Comparison of ENCODE assay signal across 17 cellular contexts in genomic region chr7:158766570-158767281, GRCh38.
DNase-seq lines count a peak whose midpoint lies in the region; ATAC-seq, FAIRE-seq and TF ChIP-seq lines count a peak whose summit lies in the region.
"Had no signal": no experiment of that assay in that cellular context is flagged by ENCODE, and none has a peak within 500 bp of the region (broad histone marks: within the 10 kb centered on the region; RNA-seq: fewer than 3 reads in every experiment).

No MANE protein-coding gene starts in this region.

- no peak for TF ChIP-seq RAD21 in HepG2 (CRISPR knock-in tag; IDR thresholded peaks at IDR 0.05)

- BruUV-seq in HepG2 (replicated peaks; lab: Mats Ljungman, UMichigan) = no TSS peak

- H3K9ac ChIP-seq in HepG2 (ENCODE audit: insufficient read depth, low read depth, low read length) = no peak overlapping the region

- no peak for FAIRE-seq in HepG2 (lab: Jason Lieb, UNC)
- FAIRE-seq: bronchial epithelial cell had no signal

- H3K27me3 ChIP-seq in HepG2 (ENCODE audit: control insufficient read depth in 1 of 2, insufficient read depth in 2 of 2, low read length in 2 of 2) (no peaks in the 10 kb centered on the region), right lobe of liver (no peaks in the 10 kb centered on the region), prostate gland (replicated peaks; ENCODE audit: insufficient read depth) (no peaks in the 10 kb centered on the region)
- H3K27me3 ChIP-seq: left lung, right atrium auricular region had no signal

- no peak for TF ChIP-seq EP300 in HepG2 (IDR thresholded peaks at IDR 0.05; ENCODE audit: low read depth in 2 of 2, low read length in 2 of 2)
- TF ChIP-seq EP300 in HepG2 (CRISPR knock-in tag; IDR thresholded peaks at IDR 0.05; ENCODE audit: borderline replicate concordance) = no peak

- no peaks in the 10 kb centered on the region for H4K20me1 ChIP-seq in HepG2 (ENCODE audit: insufficient read depth, low read length)

- in situ Hi-C loops in HepG2 (cut with HindIII; ENCODE audit: extremely low pct_ligation_motif_present, low pct_unique_long_range_greater_than_20kb) = no loop called here

- peaks cover 70% of the 10 kb centered on the region for H3K36me3 Mint-ChIP-seq in activated T-helper 17 cell treated with anti-CD3 and anti-CD28 coated beads, Interleukin-2, amount 50 U/mL, for 72 hours (ENCODE audit: low read depth)

- intact Hi-C loops in HepG2 (cut with micrococcal nuclease; ENCODE audit: unreplicated experiment) (loop anchor here (10.0 kb wide), 1 partner anchor 272 kb away; no protein-coding TSS in a partner anchor), right lobe of liver (cut with DNase I) (no loop called here), prostate gland (cut with DNase I) (no loop called here)

- H3K27me3 Mint-ChIP-seq in activated T-helper 17 cell treated with anti-CD3 and anti-CD28 coated beads, Interleukin-2, amount 50 U/mL, for 72 hours = no peaks in the 10 kb centered on the region

- H3K9me3 Mint-ChIP-seq in activated T-helper 17 cell treated with anti-CD3 and anti-CD28 coated beads, Interleukin-2, amount 50 U/mL, for 72 hours = no peaks in the 10 kb centered on the region
- H3K9me3 Mint-ChIP-seq: T-helper 1 cell treated with Interleukin-12 subunit alpha and Interleukin-12 subunit beta and Interleukin-4 antibody, amounts not matched to agents 30 μg/mL and 1 μg/mL, for 36 hours had no signal

- H3K4me1 ChIP-seq in HepG2 (ENCODE audit: insufficient read depth, low read length) (peaks cover 8% of the 10 kb centered on the region; the same call in 1 of the 2 replicates), right lobe of liver (no peaks in the 10 kb centered on the region), prostate gland (replicated peaks) (no peaks in the 10 kb centered on the region)
- H3K4me1 ChIP-seq: left lung had no signal

- DNase-seq in HepG2 (ENCODE audit: low spot score) (no peak), right lobe of liver (no peak), AG08395 (ENCODE audit: low spot score) (no peak), NCI-H2081 (lab: John Stamatoyannopoulos, UW) (no peak), prostate gland (ENCODE audit: low spot score) (no peak), GM20000 (ENCODE audit: low spot score) (no peak)
- DNase-seq: activated CD4-positive, CD25-positive, alpha-beta regulatory T cell; left lung; NCI-H187; NCI-H446 treated with DMSO at 0.1 percent for 48 hours; Right ventricle myocardium superior had no signal

- H3K4me2 ChIP-seq in HepG2 (ENCODE audit: low read depth, low read length) = no peak overlapping the region

- H2AFZ ChIP-seq in HepG2 (ENCODE audit: low read length) = no peak overlapping the region

- POLR2A ChIA-PET in HepG2 (lab: Yijun Ruan, JAX) = no interaction called here

- peaks cover 10% of the 10 kb centered on the region for H3K4me1 Mint-ChIP-seq in activated T-helper 17 cell treated with anti-CD3 and anti-CD28 coated beads, Interleukin-2, amount 50 U/mL, for 72 hours

- ATAC-seq in HepG2 (no peak), right lobe of liver (no peak), HG02678 (IDR thresholded peaks at IDR 0.05; ENCODE audit: unreplicated experiment) (peak; percentile 71)
- peak; percentile 58 for ATAC-seq in activated T-helper 17 cell treated with anti-CD3 and anti-CD28 coated beads, Interleukin-2, amount 50 U/mL, for 72 hours (replicated peaks)
- ATAC-seq: esophagus mucosa, left lung had no signal

- 82% methylated on average over 6 of the region's 6 CpGs for WGBS in HepG2 (ENCODE audit: low lambda C conversion rate)
- WGBS in right lobe of liver (ENCODE audit: insufficient coverage, low coverage, low lambda C conversion rate, missing lambda C conversion rate) = 77% methylated on average over 6 of the region's 6 CpGs
- 87% methylated on average over 6 of the region's 6 CpGs for WGBS in prostate gland

- H3K4me3 ChIP-seq in HepG2 (replicated peaks in 1 of 3; ENCODE audit: insufficient read depth in 1 of 3, low read depth in 2 of 3, low read length in 3 of 3) (no peak overlapping the region), right lobe of liver (no peak overlapping the region), prostate gland (no peak overlapping the region)
- H3K4me3 ChIP-seq: left lung, right atrium auricular region had no signal

- TF ChIP-seq POLR2A in HepG2 (IDR thresholded peaks at IDR 0.05; ENCODE audit: insufficient read depth in 1 of 2, low read depth in 2 of 2, low read length in 2 of 2) (no peak), right lobe of liver (IDR thresholded peaks at IDR 0.05) (no peak), prostate gland (IDR thresholded peaks at IDR 0.05) (no peak)

- CTCF ChIA-PET in HepG2 (lab: Yijun Ruan, JAX; ENCODE audit: low intra/inter-chr PET ratio, low total read pairs) = no interaction called here

- no peak for TF ChIP-seq CTCF in HepG2 (CRISPR knock-in tag; IDR thresholded peaks at IDR 0.05)
- TF ChIP-seq CTCF in right lobe of liver (IDR thresholded peaks at IDR 0.05) = no peak
- TF ChIP-seq CTCF in prostate gland (IDR thresholded peaks at IDR 0.05) = no peak
- TF ChIP-seq CTCF in GM20000 (IDR thresholded peaks at IDR 0.05; ENCODE audit: extremely low read depth, missing control alignments) = no peak

- no peak overlapping the region for H3K4me3 Mint-ChIP-seq in activated T-helper 17 cell treated with anti-CD3 and anti-CD28 coated beads, Interleukin-2, amount 50 U/mL, for 72 hours
- H3K4me3 Mint-ChIP-seq: T-helper 1 cell treated with Interleukin-12 subunit alpha and Interleukin-12 subunit beta and Interleukin-4 antibody, amounts not matched to agents 30 μg/mL and 1 μg/mL, for 36 hours had no signal

- H3K27ac ChIP-seq in HepG2 (ENCODE audit: extremely low read length, insufficient read depth, low read length) (no peak overlapping the region), right lobe of liver (no peak overlapping the region), prostate gland (no peak overlapping the region)
- H3K27ac ChIP-seq: left lung, right atrium auricular region had no signal

- H3K79me2 ChIP-seq in HepG2 (ENCODE audit: insufficient read depth, low read length) = no peaks in the 10 kb centered on the region

- H3K36me3 ChIP-seq in HepG2 (replicated peaks in 1 of 2; ENCODE audit: control insufficient read depth in 1 of 2, insufficient read depth in 2 of 2, low read length in 2 of 2) (peaks cover 12 to 32% of the 10 kb centered on the region in 2 experiments), right lobe of liver (peaks cover 0 to 11% (median 3%) of the 10 kb centered on the region in 4 donors), prostate gland (no peaks in the 10 kb centered on the region)

- peak overlapping the region; percentile 43 for H3K27ac Mint-ChIP-seq in activated T-helper 17 cell treated with anti-CD3 and anti-CD28 coated beads, Interleukin-2, amount 50 U/mL, for 72 hours
- H3K27ac Mint-ChIP-seq: T-helper 1 cell treated with Interleukin-12 subunit alpha and Interleukin-12 subunit beta and Interleukin-4 antibody, amounts not matched to agents 30 μg/mL and 1 μg/mL, for 36 hours had no signal

- H3K9me3 ChIP-seq in HepG2 (ENCODE audit: low read length) (no peaks in the 10 kb centered on the region), right lobe of liver (no peaks in the 10 kb centered on the region), prostate gland (no peaks in the 10 kb centered on the region)
- H3K9me3 ChIP-seq: left lung, right atrium auricular region had no signal

TF ChIP-seq in HepG2, 621 proteins besides CTCF, POLR2A, EP300 and RAD21 (continues in another document):
- no peak for TF ChIP-seq ZNF646 (CRISPR knock-in tag; IDR thresholded peaks at IDR 0.05)
- TF ChIP-seq ZMYM3 (CRISPR knock-in tag; IDR thresholded peaks at IDR 0.05) = peak; percentile 41; the same call in 1 of the 2 replicates
- no peak for TF ChIP-seq ZNF292 (CRISPR knock-in tag; IDR thresholded peaks at IDR 0.05; ENCODE audit: borderline replicate concordance, low read depth)
- TF ChIP-seq SATB2 (CRISPR knock-in tag; IDR thresholded peaks at IDR 0.05) = no peak

Comparison
In these comparisons a context has a peak if more than half of its experiments do, and no peak if none do; other contexts are left out.
1. ATAC-seq: peak in HG02678 (single experiment) and activated T-helper 17 cell treated with anti-CD3 and anti-CD28 coated beads, Interleukin-2, amount 50 U/mL, for 72 hours (single experiment); none in HepG2 (single experiment) and right lobe of liver (0 of 4).